Comparison of ENCODE assay signal across 24 cellular contexts in the genomic region with DNA sequence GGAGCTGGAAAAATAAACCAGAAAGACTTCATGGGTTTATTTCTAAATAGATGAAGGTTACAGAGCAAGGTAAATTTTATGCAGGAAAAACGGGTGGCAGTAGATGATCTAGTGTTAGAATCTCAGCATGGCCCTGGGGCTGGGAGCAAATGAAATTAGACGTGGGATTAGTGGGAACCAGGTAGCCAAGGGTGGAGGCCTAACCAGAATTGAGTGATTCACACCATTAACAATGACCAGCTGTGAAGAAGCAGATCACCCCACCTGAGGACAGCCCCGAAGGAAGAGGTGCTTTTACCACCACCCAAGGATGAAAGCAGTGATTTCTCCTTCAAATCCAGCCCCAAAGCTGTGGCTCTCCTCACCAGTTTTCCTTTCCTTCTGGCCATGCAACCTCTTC.
"Had no signal": no experiment of that assay in that cellular context is flagged by ENCODE, and none has a peak within 500 bp of the region (broad histone marks: within the 10 kb centered on the region; RNA-seq: fewer than 3 reads in every experiment).

No MANE protein-coding gene starts in this region.

- H3K9me3 ChIP-seq: gastroesophageal sphincter, left ventricle myocardium inferior, right lobe of liver, suprapubic skin, tibial nerve had no signal

- H3K4me3 Mint-ChIP-seq: activated CD8-positive, alpha-beta T cell treated with anti-CD3 and anti-CD28 coated beads, Interleukin-2, amount 10 ng/mL, durations not matched to agents 7 days and 5 days; activated naive CD8-positive, alpha-beta T cell treated with anti-CD3 and anti-CD28 coated beads for 36 hours; activated T-cell treated with anti-CD3 and anti-CD28 coated beads, Interleukin-2, amount 50 U/mL, for 4 hours; nephron; stimulated activated effector memory CD8-positive, alpha-beta T cell treated with anti-CD3 and anti-CD28 coated beads, Interleukin-12 subunit alpha, Interleukin-12 subunit beta, amount 100 ng/mL, for 72 hours; stimulated activated naive CD8-positive, alpha-beta T cell treated with anti-CD3 and anti-CD28 coated beads, Interleukin-15, amount 100 ng/mL, for 72 hours; T-helper 2 cell treated with Interferon-gamma antibody and Interleukin-4, amounts not matched to agents 5 μg/mL and 100 μg/mL, for 36 hours had no signal

- H3K27me3 ChIP-seq: right lobe of liver, suprapubic skin, tibial nerve had no signal

- H3K9me3 Mint-ChIP-seq: activated naive CD8-positive, alpha-beta T cell treated with anti-CD3 and anti-CD28 coated beads for 36 hours; activated T-cell treated with anti-CD3 and anti-CD28 coated beads, Interleukin-2, amount 50 U/mL, for 4 hours; activated T-helper 2 cell treated with anti-CD3 and anti-CD28 coated beads, Interferon-gamma antibody, Interleukin-2, Interleukin-4, amounts not matched to agents 10 μg/mL and 5 μg/mL and 100 μg/mL, durations not matched to agents 14 hours and 24 hours and 36 hours; nephron; stimulated activated effector memory CD8-positive, alpha-beta T cell treated with anti-CD3 and anti-CD28 coated beads, Interleukin-12 subunit alpha, Interleukin-12 subunit beta, amount 100 ng/mL, for 72 hours; stimulated activated naive CD8-positive, alpha-beta T cell treated with anti-CD3 and anti-CD28 coated beads, Interleukin-15, amount 100 ng/mL, for 72 hours; T-helper 2 cell treated with Interferon-gamma antibody and Interleukin-4, amounts not matched to agents 5 μg/mL and 100 μg/mL, for 36 hours had no signal

- DNase-seq: activated CD4-positive, alpha-beta T cell treated with anti-CD3 and anti-CD28 coated beads for 1 hour; activated CD4-positive, alpha-beta T cell treated with anti-CD3 and anti-CD28 coated beads, Interleukin-2, amount 50 U/mL, for 1 hour; activated CD8-positive, alpha-beta T cell treated with anti-CD3 and anti-CD28 coated beads, Interleukin-2, amount 10 ng/mL, durations not matched to agents 7 days and 5 days; activated naive CD4-positive, alpha-beta T cell; activated naive CD8-positive, alpha-beta T cell treated with anti-CD3 and anti-CD28 coated beads for 36 hours; activated T-cell treated with anti-CD3 and anti-CD28 coated beads, Interleukin-2, amount 50 U/mL, for 4 hours; cortex of kidney; erythroblast; head of caudate nucleus; hypothalamus; left ventricle myocardium inferior; right lobe of liver; stimulated activated CD4-positive, alpha-beta T cell treated with anti-CD3 and anti-CD28 coated beads, Interleukin-2, amount 100 ng/mL, for 24 hours; stimulated activated naive CD8-positive, alpha-beta T cell treated with anti-CD3 and anti-CD28 coated beads, Interleukin-15, amount 100 ng/mL, for 72 hours; WERI-Rb-1 had no signal

- H3K4me3 ChIP-seq: gastroesophageal sphincter, left ventricle myocardium inferior, right lobe of liver, skin epidermis, suprapubic skin, tibial nerve had no signal

- H3K4me1 Mint-ChIP-seq: nephron; stimulated activated naive CD8-positive, alpha-beta T cell treated with anti-CD3 and anti-CD28 coated beads, Interleukin-15, amount 100 ng/mL, for 72 hours had no signal

- H3K36me3 Mint-ChIP-seq: activated naive CD8-positive, alpha-beta T cell treated with anti-CD3 and anti-CD28 coated beads for 36 hours; stimulated activated effector memory CD8-positive, alpha-beta T cell treated with anti-CD3 and anti-CD28 coated beads, Interleukin-12 subunit alpha, Interleukin-12 subunit beta, amount 100 ng/mL, for 72 hours had no signal

- ATAC-seq: activated CD8-positive, alpha-beta T cell treated with anti-CD3 and anti-CD28 coated beads, Interleukin-2, amount 10 ng/mL, durations not matched to agents 7 days and 5 days; activated T-cell treated with anti-CD3 and anti-CD28 coated beads, Interleukin-2, amount 50 U/mL, for 4 hours; gastroesophageal sphincter; right lobe of liver; stimulated activated effector memory CD8-positive, alpha-beta T cell treated with anti-CD3 and anti-CD28 coated beads, Interleukin-12 subunit alpha, Interleukin-12 subunit beta, amount 100 ng/mL, for 72 hours; stimulated activated naive CD8-positive, alpha-beta T cell treated with anti-CD3 and anti-CD28 coated beads, Interleukin-15, amount 100 ng/mL, for 72 hours had no signal

- H3K36me3 ChIP-seq: gastroesophageal sphincter, left ventricle myocardium inferior, right lobe of liver, suprapubic skin, tibial nerve, WERI-Rb-1 had no signal

- H3K27ac ChIP-seq: gastroesophageal sphincter, left ventricle myocardium inferior, right lobe of liver, suprapubic skin, tibial nerve, WERI-Rb-1 had no signal

- H3K27ac Mint-ChIP-seq: activated CD8-positive, alpha-beta T cell treated with anti-CD3 and anti-CD28 coated beads, Interleukin-2, amount 10 ng/mL, durations not matched to agents 7 days and 5 days; activated naive CD8-positive, alpha-beta T cell treated with anti-CD3 and anti-CD28 coated beads for 36 hours; activated T-helper 2 cell treated with anti-CD3 and anti-CD28 coated beads, Interferon-gamma antibody, Interleukin-2, Interleukin-4, amounts not matched to agents 10 μg/mL and 5 μg/mL and 100 μg/mL, durations not matched to agents 14 hours and 24 hours and 36 hours; nephron; stimulated activated effector memory CD8-positive, alpha-beta T cell treated with anti-CD3 and anti-CD28 coated beads, Interleukin-12 subunit alpha, Interleukin-12 subunit beta, amount 100 ng/mL, for 72 hours; stimulated activated naive CD8-positive, alpha-beta T cell treated with anti-CD3 and anti-CD28 coated beads, Interleukin-15, amount 100 ng/mL, for 72 hours; T-helper 2 cell treated with Interferon-gamma antibody and Interleukin-4, amounts not matched to agents 5 μg/mL and 100 μg/mL, for 36 hours had no signal

- FAIRE-seq: TTC549 had no signal

- H3K4me1 ChIP-seq: gastroesophageal sphincter, left ventricle myocardium inferior, right lobe of liver, tibial nerve had no signal
